ENCODE assay signal across 14 cellular contexts in the genomic region with DNA sequence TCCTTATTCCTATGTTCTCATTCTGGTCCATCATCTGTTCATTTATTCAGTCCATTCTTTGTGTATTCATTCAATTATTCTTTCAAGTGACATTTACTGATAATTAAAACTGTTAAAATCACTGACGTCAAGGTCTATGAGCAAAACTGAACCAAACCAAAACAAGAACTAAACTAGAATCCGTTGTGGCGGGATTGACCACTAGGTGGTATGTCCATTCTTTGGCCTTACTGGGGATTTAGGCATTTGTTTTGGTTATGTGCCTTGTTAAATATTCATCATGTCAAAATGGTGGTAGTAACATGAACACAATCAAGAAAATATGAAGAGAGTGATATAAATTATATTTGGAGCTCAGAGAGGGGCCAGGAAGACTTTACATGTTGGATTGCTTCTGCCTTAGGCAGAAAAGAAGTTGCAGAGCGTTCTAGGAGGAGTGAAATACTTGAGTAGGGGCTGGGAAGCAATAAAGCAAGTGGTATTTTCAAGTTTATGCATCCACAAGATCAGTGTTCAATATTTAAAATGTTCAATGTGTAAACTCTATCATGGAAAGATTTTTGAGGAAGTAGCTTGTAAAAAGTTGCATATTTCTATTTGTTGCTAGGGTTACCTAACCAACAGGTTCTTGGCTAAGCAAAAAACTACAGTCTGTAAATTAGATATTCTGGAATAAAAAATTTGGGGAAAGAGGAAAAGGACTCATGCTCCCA.
A peak's percentile ranks its signal among the peaks of the same experiment; 100 is the strongest.
DNase-seq lines count a peak whose midpoint lies in the region; ATAC-seq and TF ChIP-seq lines count a peak whose summit lies in the region.
"Had no signal": no experiment of that assay in that cellular context is flagged by ENCODE, and none has a peak within 500 bp of the region (broad histone marks: within the 10 kb centered on the region; RNA-seq: fewer than 3 reads in every experiment).

No MANE protein-coding gene starts in this region.

- H3K4me1 ChIP-seq in tibial artery: peaks cover 0 to 37% (median 23%) of the 10 kb centered on the region in 4 donors
- peaks cover 5 to 53% (median 31%) of the 10 kb centered on the region in 9 donors for H3K4me1 ChIP-seq in heart right ventricle

- DNase-seq in NCI-H82 (lab: John Stamatoyannopoulos, UW) (peak; percentile 3), NCI-H82 treated with DMSO at 0.1 percent for 48 hours (lab: John Stamatoyannopoulos, UW; ENCODE audit: unreplicated experiment) (no peak), T-helper 17 cell (no peak), fibroblast of villous mesenchyme (ENCODE audit: low read depth) (no peak), tibial artery (no peak), cerebellar cortex (ENCODE audit: low spot score) (no peak), heart right ventricle (no peak)
- DNase-seq: activated CD4-positive, alpha-beta T cell treated with anti-CD3 and anti-CD28 coated beads, Interleukin-2, amount 50 U/mL, for 48 hours; activated naive CD4-positive, alpha-beta T cell; cortex of kidney; NCI-H1105; posterior cingulate gyrus; substantia nigra had no signal

- ATAC-seq in T-helper 17 cell (no peak), GM21576 (IDR thresholded peaks at IDR 0.05; ENCODE audit: unreplicated experiment) (no peak), heart right ventricle (no peak)

- peaks cover 29% of the 10 kb centered on the region for H3K27me3 Mint-ChIP-seq in T-helper 17 cell

- H3K27ac Mint-ChIP-seq in T-helper 17 cell: peak overlapping the region; percentile 12

- H3K4me3 Mint-ChIP-seq in T-helper 17 cell: no peak overlapping the region

- H3K4me1 Mint-ChIP-seq in T-helper 17 cell: no peaks in the 10 kb centered on the region

- no peak overlapping the region for H3K4me3 ChIP-seq in fibroblast of villous mesenchyme (ENCODE audit: low read depth, low read length)
- H3K4me3 ChIP-seq in tibial artery: no peak overlapping the region
- H3K4me3 ChIP-seq in heart right ventricle: no peak overlapping the region

- WGBS in heart right ventricle, 2 donors: 87% methylated on average over 4 of the region's 4 CpGs

- peak overlapping the region; percentile 46 to 54 for H3K27ac ChIP-seq in tibial artery
- peak overlapping the region in 4 of 10 donors; percentile 18 to 57 (median 42) for H3K27ac ChIP-seq in heart right ventricle

- H3K36me3 ChIP-seq in tibial artery (no peaks in the 10 kb centered on the region), heart right ventricle (no peaks in the 10 kb centered on the region)

- no peaks in the 10 kb centered on the region for H3K36me3 Mint-ChIP-seq in T-helper 17 cell (ENCODE audit: low read depth)

- TF ChIP-seq CTCF in fibroblast of villous mesenchyme (IDR thresholded peaks at IDR 0.05; ENCODE audit: insufficient read depth, low read depth, low read length) (peak; percentile 39), tibial artery (IDR thresholded peaks at IDR 0.05) (no peak), heart right ventricle (IDR thresholded peaks at IDR 0.05) (no peak)

- H3K9me3 ChIP-seq in T-helper 17 cell (ENCODE audit: control insufficient read depth, low read length, poor library complexity, severe bottlenecking) (no peaks in the 10 kb centered on the region), tibial artery (no peaks in the 10 kb centered on the region), heart right ventricle (no peaks in the 10 kb centered on the region)

- intact Hi-C loops in tibial artery (cut with DNase I; ENCODE audit: low total_unique reads): no loop called here
- intact Hi-C loops in heart right ventricle (cut with DNase I): loop anchor here in 2 of 10 donors (5.0 to 10.0 kb wide), 2 partner anchors 239 to 257 kb away; no protein-coding TSS in a partner anchor

- H3K27me3 ChIP-seq in tibial artery: no peaks in the 10 kb centered on the region
- no peaks in the 10 kb centered on the region for H3K27me3 ChIP-seq in heart right ventricle
